In the genomic region with DNA sequence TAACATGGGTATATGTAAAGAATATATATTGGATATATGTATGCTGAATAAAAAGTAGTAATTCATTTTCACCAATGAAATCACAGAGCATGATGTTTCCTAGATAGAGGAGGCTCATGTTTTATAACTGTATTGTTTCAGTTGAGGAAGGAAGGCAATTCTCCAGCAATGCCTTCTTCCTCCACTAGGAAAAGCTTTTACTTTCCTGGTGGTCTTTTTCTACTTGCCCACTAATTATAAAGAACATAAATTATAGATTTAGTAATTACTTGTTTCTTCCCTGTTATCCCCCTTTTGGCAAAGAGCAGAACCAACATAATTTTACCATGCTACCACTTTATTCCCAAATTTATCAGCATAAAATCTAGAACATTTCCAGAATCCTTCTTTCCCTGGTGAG, we compare ENCODE assay signal across 27 cellular contexts.
DNase-seq lines count a peak whose midpoint lies in the region; ATAC-seq, FAIRE-seq and TF ChIP-seq lines count a peak whose summit lies in the region.
"Had no signal": no experiment of that assay in that cellular context is flagged by ENCODE, and none has a peak within 500 bp of the region (broad histone marks: within the 10 kb centered on the region; RNA-seq: fewer than 3 reads in every experiment).

No MANE protein-coding gene starts in this region.

- H3K4me3 ChIP-seq in fibroblast of mammary gland (ENCODE audit: control insufficient read depth, low read depth, low read length), result no peak overlapping the region
- H3K4me3 ChIP-seq in retinal pigment epithelial cell (ENCODE audit: low read length), result no peak overlapping the region
- H3K4me3 ChIP-seq in sigmoid colon, result no peak overlapping the region
- H3K4me3 ChIP-seq: vagina had no signal

- intact Hi-C loops in sigmoid colon (cut with DNase I), result loop anchor here (2.0 to 5.0 kb wide), 3 partner anchors 70 to 581 kb away; no protein-coding TSS in a partner anchor

- FAIRE-seq in TTC549 (lab: Jason Lieb, UNC), result peak; percentile 65
- FAIRE-seq: endometrium, GM12891, H1, RCC 7860 had no signal

- TF ChIP-seq CTCF in GM12873 (IDR thresholded peaks at IDR 0.05; ENCODE audit: insufficient read depth, low read depth, low read length, missing control alignments) (peak; percentile 17), fibroblast of mammary gland (conservative IDR thresholded peaks at IDR 0.05; ENCODE audit: control insufficient read depth, insufficient read depth, low read depth, low read length) (peak; percentile 33), retinal pigment epithelial cell (conservative IDR thresholded peaks at IDR 0.05; ENCODE audit: low read depth, low read length) (peak; percentile 41), sigmoid colon (IDR thresholded peaks at IDR 0.05) (peak in 2 of 4 experiments; percentile 7 to 20)

- no peak for ATAC-seq in GM21529 (IDR thresholded peaks at IDR 0.05; ENCODE audit: unreplicated experiment)
- ATAC-seq: left lobe of liver, T-helper 17 cell, WTC11 had no signal

- H3K27me3 ChIP-seq in sigmoid colon, result no peaks in the 10 kb centered on the region
- H3K27me3 ChIP-seq: vagina had no signal

- no peak for TF ChIP-seq EP300 in sigmoid colon (IDR thresholded peaks at IDR 0.05)

- DNase-seq in fibroblast of mammary gland (ENCODE audit: low read depth) (no peak), retinal pigment epithelial cell (ENCODE audit: low read depth) (no peak), sigmoid colon (no peak), NCI-H226 (no peak)
- DNase-seq: activated CD4-positive, alpha-beta T cell treated with anti-CD3 and anti-CD28 coated beads, Interleukin-2, amount 50 U/mL, for 48 hours; activated CD8-positive, alpha-beta memory T cell treated with anti-CD3 and anti-CD28 coated beads, Interleukin-2, amount 50 U/mL, for 48 hours; activated naive CD8-positive, alpha-beta T cell treated with anti-CD3 and anti-CD28 coated beads for 36 hours; cortex of kidney; DMS79; Kasumi-1; mesendoderm; naive B cell; NCI-H1105; NCI-H2081 treated with DMSO at 0.1 percent for 48 hours; NCI-H510A; substantia nigra; T-helper 17 cell had no signal

- H3K27ac ChIP-seq in sigmoid colon, result no peak overlapping the region
- H3K27ac ChIP-seq: vagina had no signal

- H3K4me1 ChIP-seq in sigmoid colon, result peaks cover 0 to 38% (median 26%) of the 10 kb centered on the region in 4 donors
- H3K4me1 ChIP-seq: vagina had no signal

- TF ChIP-seq POLR2A in sigmoid colon (IDR thresholded peaks at IDR 0.05), result no peak

- peaks cover 0 to 27% (median 0%) of the 10 kb centered on the region in 4 donors for H3K36me3 ChIP-seq in sigmoid colon

- no peaks in the 10 kb centered on the region for H3K9me3 ChIP-seq in sigmoid colon
- H3K9me3 ChIP-seq: vagina had no signal
